16 cellular contexts compared by ENCODE assay signal in the genomic region with DNA sequence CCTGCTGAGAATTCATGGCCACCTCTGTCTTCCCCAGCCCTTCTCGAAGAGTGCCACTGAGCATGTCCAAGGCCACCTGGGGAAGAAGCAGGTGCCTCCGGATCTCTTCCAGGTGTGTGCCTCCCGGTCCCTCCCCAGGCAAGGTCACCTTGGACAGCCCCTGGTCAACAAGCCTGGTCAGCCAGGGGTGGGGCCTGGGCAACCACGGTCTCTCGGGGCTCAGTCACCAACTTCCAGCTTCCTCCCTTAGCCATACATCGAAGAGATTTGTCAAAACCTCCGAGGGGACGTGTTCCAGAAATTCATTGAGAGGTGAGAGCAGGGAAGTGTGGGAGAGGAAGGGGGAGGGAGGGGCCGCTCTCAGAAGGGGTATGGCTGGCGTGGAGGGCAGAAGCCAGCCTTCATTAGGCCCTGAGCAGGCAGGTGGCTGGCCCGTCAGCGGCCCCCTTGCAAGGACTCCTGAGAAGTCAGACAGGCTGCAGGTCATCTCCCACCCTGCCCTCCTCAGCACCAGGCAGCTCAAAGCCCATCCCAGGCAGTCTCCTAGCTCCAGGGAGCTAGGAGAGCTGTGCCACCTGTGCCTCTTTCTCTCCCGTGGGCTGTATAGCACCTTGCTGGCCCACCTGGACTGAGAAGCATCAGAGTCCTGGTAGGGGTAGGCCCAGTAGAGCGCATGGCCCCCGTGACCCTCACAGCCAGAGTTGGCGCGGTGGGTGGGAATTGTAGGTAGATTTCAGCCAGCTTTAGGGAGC. TPM values are rescaled to one million over a fixed set of nuclear protein-coding genes. Genes with fewer than 3 reads are reported as not detected.
DNase-seq lines count a peak whose midpoint lies in the region; ATAC-seq and TF ChIP-seq lines count a peak whose summit lies in the region.
"Had no signal": no experiment of that assay in that cellular context is flagged by ENCODE, and none has a peak within 500 bp of the region (broad histone marks: within the 10 kb centered on the region; RNA-seq: fewer than 3 reads in every experiment).

No MANE protein-coding gene starts in this region.

- peaks cover 12 to 97% (median 77%) of the 10 kb centered on the region in 5 donors for H3K4me1 ChIP-seq in subcutaneous abdominal adipose tissue (ENCODE audit: control insufficient read depth in 5 of 5, insufficient read depth in 5 of 5, low read length in 5 of 5)

- TF ChIP-seq CTCF in Calu3 (IDR thresholded peaks at IDR 0.05; ENCODE audit: unreplicated experiment) = no peak

- H3K36me3 ChIP-seq in subcutaneous abdominal adipose tissue (ENCODE audit: control insufficient read depth in 5 of 5, insufficient read depth in 5 of 5, low read length in 5 of 5) = peaks cover 0 to 61% (median 58%) of the 10 kb centered on the region in 5 donors

- H3K9me3 ChIP-seq in subcutaneous abdominal adipose tissue (ENCODE audit: control insufficient read depth in 5 of 5, low read length in 5 of 5) = no peaks in the 10 kb centered on the region
- H3K9me3 ChIP-seq: A549 had no signal

- no TSS peak for BruUV-seq in Calu3 (replicated peaks; lab: Mats Ljungman, UMichigan)

- peak overlapping the region; percentile 86 for H3K27ac Mint-ChIP-seq in activated CD8-positive, alpha-beta memory T cell treated with anti-CD3 and anti-CD28 coated beads, Interleukin-2, amount 10 ng/mL, durations not matched to agents 7 days and 5 days
- H3K27ac Mint-ChIP-seq in activated CD4-positive, alpha-beta memory T cell treated with anti-CD3 and anti-CD28 coated beads for 36 hours = peak overlapping the region; percentile 97
- H3K27ac Mint-ChIP-seq in immature natural killer cell (peak overlapping the region; percentile 91 to 99 (median 97)), Calu3 (ENCODE audit: unreplicated experiment) (no peak overlapping the region)

- peaks cover 63% of the 10 kb centered on the region for H3K4me1 Mint-ChIP-seq in activated CD8-positive, alpha-beta memory T cell treated with anti-CD3 and anti-CD28 coated beads, Interleukin-2, amount 10 ng/mL, durations not matched to agents 7 days and 5 days
- peaks cover 48% of the 10 kb centered on the region for H3K4me1 Mint-ChIP-seq in activated CD4-positive, alpha-beta memory T cell treated with anti-CD3 and anti-CD28 coated beads for 36 hours (ENCODE audit: low read depth)
- H3K4me1 Mint-ChIP-seq in immature natural killer cell (peaks cover 52 to 60% of the 10 kb centered on the region in 2 donors), Calu3 (ENCODE audit: low read depth, unreplicated experiment) (no peaks in the 10 kb centered on the region)

- no peak overlapping the region for H3K4me3 ChIP-seq in subcutaneous abdominal adipose tissue (ENCODE audit: low read depth in 1 of 5, low read length in 5 of 5)
- H3K4me3 ChIP-seq: A549, SK-N-MC had no signal

- H3K9me3 Mint-ChIP-seq in activated CD8-positive, alpha-beta memory T cell treated with anti-CD3 and anti-CD28 coated beads, Interleukin-2, amount 10 ng/mL, durations not matched to agents 7 days and 5 days (ENCODE audit: low read depth) = no peaks in the 10 kb centered on the region
- H3K9me3 Mint-ChIP-seq in activated CD4-positive, alpha-beta memory T cell treated with anti-CD3 and anti-CD28 coated beads for 36 hours = no peaks in the 10 kb centered on the region
- no peaks in the 10 kb centered on the region for H3K9me3 Mint-ChIP-seq in immature natural killer cell
- H3K9me3 Mint-ChIP-seq in Calu3 (ENCODE audit: low read depth, unreplicated experiment) = no peaks in the 10 kb centered on the region

- CTCF ChIA-PET in activated CD8-positive, alpha-beta memory T cell treated with anti-CD3 and anti-CD28 coated beads, Interleukin-2, amount 10 ng/mL, durations not matched to agents 7 days and 5 days (lab: Charles Lee) = interaction anchor here (1.7 to 5.7 kb wide), 3 partner anchors 9 to 38 kb away, joined by 4 to 59 read pairs (median 41); a partner anchor contains a TSS
- CTCF ChIA-PET in activated CD4-positive, alpha-beta memory T cell treated with anti-CD3 and anti-CD28 coated beads for 36 hours (lab: Charles Lee) = interaction anchor here (0.6 to 1.9 kb wide), 5 partner anchors 8 to 64 kb away, joined by 3 to 7 read pairs (median 3); a partner anchor contains a TSS
- CTCF ChIA-PET in Calu3 (lab: Charles Lee) = no interaction called here

- peak overlapping the region; percentile 16 for H3K27ac ChIP-seq in subcutaneous abdominal adipose tissue (ENCODE audit: low read depth, low read length)
- H3K27ac ChIP-seq: A549 had no signal

- POLR2A ChIA-PET in activated CD4-positive, alpha-beta memory T cell treated with anti-CD3 and anti-CD28 coated beads for 36 hours (lab: Charles Lee) = interaction anchor here (3.7 kb wide), 1 partner anchor 8 kb away, joined by 53 read pairs; a partner anchor contains a TSS

- H3K4me3 Mint-ChIP-seq in activated CD8-positive, alpha-beta memory T cell treated with anti-CD3 and anti-CD28 coated beads, Interleukin-2, amount 10 ng/mL, durations not matched to agents 7 days and 5 days = no peak overlapping the region
- no peak overlapping the region for H3K4me3 Mint-ChIP-seq in activated CD4-positive, alpha-beta memory T cell treated with anti-CD3 and anti-CD28 coated beads for 36 hours
- H3K4me3 Mint-ChIP-seq in immature natural killer cell = peak overlapping the region in 2 of 5 donors; percentile 17 to 25
- no peak overlapping the region for H3K4me3 Mint-ChIP-seq in Calu3 (ENCODE audit: low read depth, unreplicated experiment)

- peaks cover 46% of the 10 kb centered on the region for H3K36me3 Mint-ChIP-seq in activated CD8-positive, alpha-beta memory T cell treated with anti-CD3 and anti-CD28 coated beads, Interleukin-2, amount 10 ng/mL, durations not matched to agents 7 days and 5 days
- H3K36me3 Mint-ChIP-seq in activated CD4-positive, alpha-beta memory T cell treated with anti-CD3 and anti-CD28 coated beads for 36 hours = peaks cover 52% of the 10 kb centered on the region
- H3K36me3 Mint-ChIP-seq in immature natural killer cell (peaks cover 4 to 11% (median 8%) of the 10 kb centered on the region in 3 donors), Calu3 (ENCODE audit: insufficient read depth, unreplicated experiment) (peaks cover 54% of the 10 kb centered on the region)

- intact Hi-C loops in activated CD4-positive, alpha-beta memory T cell treated with anti-CD3 and anti-CD28 coated beads for 36 hours (cut with micrococcal nuclease) = loop anchor here (5.0 kb wide), 1 partner anchor 123 kb away; a partner anchor contains a TSS
- intact Hi-C loops in Calu3 (cut with micrococcal nuclease; ENCODE audit: unreplicated experiment) = no loop called here

- ATAC-seq in activated CD8-positive, alpha-beta memory T cell treated with anti-CD3 and anti-CD28 coated beads, Interleukin-2, amount 10 ng/mL, durations not matched to agents 7 days and 5 days = no peak
- ATAC-seq: A549 had no signal

- peak overlapping the region in 1 of 5 donors; percentile 35 for H3K9ac ChIP-seq in subcutaneous abdominal adipose tissue (ENCODE audit: low read length in 5 of 5)

- no peaks in the 10 kb centered on the region for H3K27me3 ChIP-seq in subcutaneous abdominal adipose tissue (ENCODE audit: control insufficient read depth in 5 of 5, insufficient read depth in 4 of 5, low read length in 5 of 5)

- no peaks in the 10 kb centered on the region for H3K27me3 Mint-ChIP-seq in activated CD8-positive, alpha-beta memory T cell treated with anti-CD3 and anti-CD28 coated beads, Interleukin-2, amount 10 ng/mL, durations not matched to agents 7 days and 5 days
- H3K27me3 Mint-ChIP-seq in activated CD4-positive, alpha-beta memory T cell treated with anti-CD3 and anti-CD28 coated beads for 36 hours = no peaks in the 10 kb centered on the region
- H3K27me3 Mint-ChIP-seq in immature natural killer cell (ENCODE audit: low read depth in 3 of 3) (peaks cover 10 to 40% (median 25%) of the 10 kb centered on the region in 3 donors), Calu3 (ENCODE audit: unreplicated experiment) (no peaks in the 10 kb centered on the region)

- no peak for DNase-seq in activated CD8-positive, alpha-beta memory T cell treated with anti-CD3 and anti-CD28 coated beads, Interleukin-2, amount 10 ng/mL, durations not matched to agents 7 days and 5 days
- no peak for DNase-seq in activated CD8-positive, alpha-beta memory T cell treated with anti-CD3 and anti-CD28 coated beads, Interleukin-2, amount 50 U/mL, for 4 hours
- no peak for DNase-seq in activated CD4-positive, alpha-beta memory T cell treated with anti-CD3 and anti-CD28 coated beads for 36 hours
- no peak for DNase-seq in immature natural killer cell
- no peak for DNase-seq in NCI-H2227 (lab: John Stamatoyannopoulos, UW; ENCODE audit: unreplicated experiment)
- no peak for DNase-seq in Calu3
- DNase-seq in NOMO-1 treated with dmso at 0.1 percent for 144 hours (lab: John Stamatoyannopoulos, UW; ENCODE audit: unreplicated experiment) = no peak
- DNase-seq: activated CD4-positive, alpha-beta T cell treated with anti-CD3 and anti-CD28 coated beads for 1 hour; DMS53; GOT3; mesenchymal stem cell; NCI-H1105; NCI-H526 had no signal

RNA-seq across cellular contexts. Expression of a gene that starts 9.3 kb away (rescaled TPM):
- total RNA-seq in activated CD8-positive, alpha-beta memory T cell treated with anti-CD3 and anti-CD28 coated beads, Interleukin-2, amount 10 ng/mL, durations not matched to agents 7 days and 5 days = 100 to 1,000 TPM; 148 to 172 TPM
- 10 to 100 TPM; 85.9 to 89.4 TPM for total RNA-seq in activated CD4-positive, alpha-beta memory T cell treated with anti-CD3 and anti-CD28 coated beads for 36 hours
- 10 to 100 TPM; 12.4 to 26.7 (median 14.2) TPM for polyA plus RNA-seq in immature natural killer cell
- total RNA-seq in Calu3 (2022) = 50.8 and 58.5 TPM in 2 replicates

RNA-seq across cellular contexts. Expression of a gene that starts 13.5 kb away (rescaled TPM):
- 100 to 1,000 TPM; 366 to 402 TPM for total RNA-seq in activated CD8-positive, alpha-beta memory T cell treated with anti-CD3 and anti-CD28 coated beads, Interleukin-2, amount 10 ng/mL, durations not matched to agents 7 days and 5 days
- total RNA-seq in activated CD4-positive, alpha-beta memory T cell treated with anti-CD3 and anti-CD28 coated beads for 36 hours = 100 to 1,000 TPM; 273 to 279 TPM
- 10 to 100 TPM; 15.2 to 25.9 (median 22.9) TPM for polyA plus RNA-seq in immature natural killer cell
- total RNA-seq in Calu3 (2022) = 69.8 and 71.3 TPM in 2 replicates

RNA-seq across cellular contexts. Expression of a gene that starts 23.6 kb away (rescaled TPM):
- 10 to 100 TPM; 10.7 to 26.4 TPM for total RNA-seq in activated CD8-positive, alpha-beta memory T cell treated with anti-CD3 and anti-CD28 coated beads, Interleukin-2, amount 10 ng/mL, durations not matched to agents 7 days and 5 days
- 10 to 100 TPM; 14.9 to 19.4 TPM for total RNA-seq in activated CD4-positive, alpha-beta memory T cell treated with anti-CD3 and anti-CD28 coated beads for 36 hours
- polyA plus RNA-seq in immature natural killer cell = 1 to 10 TPM; 1.1 to 4.8 (median 2.3) TPM
- 73.0 and 84.3 TPM in 2 replicates for total RNA-seq in Calu3 (2022)
